In the genomic region with DNA sequence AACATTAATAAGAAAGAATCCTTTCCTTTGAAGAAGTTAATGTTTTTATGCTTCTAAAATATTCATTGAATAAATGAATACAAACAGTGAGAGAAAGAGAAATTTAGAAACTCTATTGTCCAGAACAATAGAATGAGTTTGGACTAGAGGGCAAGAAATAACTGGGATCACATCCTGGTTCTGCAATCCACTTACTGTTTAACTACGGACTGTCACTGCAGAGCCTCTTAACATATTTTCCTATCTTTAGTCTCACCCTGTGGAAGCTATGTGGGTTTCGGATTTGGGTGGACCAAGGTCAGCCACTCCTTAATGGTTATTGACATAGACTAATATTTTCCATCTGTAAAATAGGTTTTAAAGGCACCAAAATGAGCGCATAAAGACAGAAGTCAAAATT, we compare ENCODE assay signal across 1 cellular context.
TF ChIP-seq lines count a peak whose summit lies in the region.

No MANE protein-coding gene starts in this region.

TF ChIP-seq in liver, 16 proteins besides CTCF, POLR2A, EP300 and RAD21 (continued from another document):
- TF ChIP-seq, protein P1, sequence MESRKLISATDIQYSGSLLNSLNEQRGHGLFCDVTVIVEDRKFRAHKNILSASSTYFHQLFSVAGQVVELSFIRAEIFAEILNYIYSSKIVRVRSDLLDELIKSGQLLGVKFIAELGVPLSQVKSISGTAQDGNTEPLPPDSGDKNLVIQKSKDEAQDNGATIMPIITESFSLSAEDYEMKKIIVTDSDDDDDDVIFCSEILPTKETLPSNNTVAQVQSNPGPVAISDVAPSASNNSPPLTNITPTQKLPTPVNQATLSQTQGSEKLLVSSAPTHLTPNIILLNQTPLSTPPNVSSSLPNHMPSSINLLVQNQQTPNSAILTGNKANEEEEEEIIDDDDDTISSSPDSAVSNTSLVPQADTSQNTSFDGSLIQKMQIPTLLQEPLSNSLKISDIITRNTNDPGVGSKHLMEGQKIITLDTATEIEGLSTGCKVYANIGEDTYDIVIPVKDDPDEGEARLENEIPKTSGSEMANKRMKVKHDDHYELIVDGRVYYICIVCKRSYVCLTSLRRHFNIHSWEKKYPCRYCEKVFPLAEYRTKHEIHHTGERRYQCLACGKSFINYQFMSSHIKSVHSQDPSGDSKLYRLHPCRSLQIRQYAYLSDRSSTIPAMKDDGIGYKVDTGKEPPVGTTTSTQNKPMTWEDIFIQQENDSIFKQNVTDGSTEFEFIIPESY (IDR thresholded peaks at IDR 0.05): no peak
- TF ChIP-seq, protein P2, sequence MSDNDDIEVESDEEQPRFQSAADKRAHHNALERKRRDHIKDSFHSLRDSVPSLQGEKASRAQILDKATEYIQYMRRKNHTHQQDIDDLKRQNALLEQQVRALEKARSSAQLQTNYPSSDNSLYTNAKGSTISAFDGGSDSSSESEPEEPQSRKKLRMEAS (IDR thresholded peaks at IDR 0.05): no peak
- TF ChIP-seq FOXA1 (IDR thresholded peaks at IDR 0.05) (no peak), RXRA (IDR thresholded peaks at IDR 0.05) (no peak), HNF4G (IDR thresholded peaks at IDR 0.05) (peak; percentile 48), HNF4A (conservative IDR thresholded peaks at IDR 0.05) (peak in 1 of 2 donors; percentile 80), FOXA2 (IDR thresholded peaks at IDR 0.05) (no peak), NR2F2 (IDR thresholded peaks at IDR 0.05) (no peak), TAF1 (conservative IDR thresholded peaks at IDR 0.05) (no peak), SP1 (IDR thresholded peaks at IDR 0.05) (peak; percentile 19), YY1 (IDR thresholded peaks at IDR 0.05) (no peak)
- TF ChIP-seq, protein P3, sequence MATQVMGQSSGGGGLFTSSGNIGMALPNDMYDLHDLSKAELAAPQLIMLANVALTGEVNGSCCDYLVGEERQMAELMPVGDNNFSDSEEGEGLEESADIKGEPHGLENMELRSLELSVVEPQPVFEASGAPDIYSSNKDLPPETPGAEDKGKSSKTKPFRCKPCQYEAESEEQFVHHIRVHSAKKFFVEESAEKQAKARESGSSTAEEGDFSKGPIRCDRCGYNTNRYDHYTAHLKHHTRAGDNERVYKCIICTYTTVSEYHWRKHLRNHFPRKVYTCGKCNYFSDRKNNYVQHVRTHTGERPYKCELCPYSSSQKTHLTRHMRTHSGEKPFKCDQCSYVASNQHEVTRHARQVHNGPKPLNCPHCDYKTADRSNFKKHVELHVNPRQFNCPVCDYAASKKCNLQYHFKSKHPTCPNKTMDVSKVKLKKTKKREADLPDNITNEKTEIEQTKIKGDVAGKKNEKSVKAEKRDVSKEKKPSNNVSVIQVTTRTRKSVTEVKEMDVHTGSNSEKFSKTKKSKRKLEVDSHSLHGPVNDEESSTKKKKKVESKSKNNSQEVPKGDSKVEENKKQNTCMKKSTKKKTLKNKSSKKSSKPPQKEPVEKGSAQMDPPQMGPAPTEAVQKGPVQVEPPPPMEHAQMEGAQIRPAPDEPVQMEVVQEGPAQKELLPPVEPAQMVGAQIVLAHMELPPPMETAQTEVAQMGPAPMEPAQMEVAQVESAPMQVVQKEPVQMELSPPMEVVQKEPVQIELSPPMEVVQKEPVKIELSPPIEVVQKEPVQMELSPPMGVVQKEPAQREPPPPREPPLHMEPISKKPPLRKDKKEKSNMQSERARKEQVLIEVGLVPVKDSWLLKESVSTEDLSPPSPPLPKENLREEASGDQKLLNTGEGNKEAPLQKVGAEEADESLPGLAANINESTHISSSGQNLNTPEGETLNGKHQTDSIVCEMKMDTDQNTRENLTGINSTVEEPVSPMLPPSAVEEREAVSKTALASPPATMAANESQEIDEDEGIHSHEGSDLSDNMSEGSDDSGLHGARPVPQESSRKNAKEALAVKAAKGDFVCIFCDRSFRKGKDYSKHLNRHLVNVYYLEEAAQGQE (IDR thresholded peaks at IDR 0.05): no peak
- TF ChIP-seq, protein P4, sequence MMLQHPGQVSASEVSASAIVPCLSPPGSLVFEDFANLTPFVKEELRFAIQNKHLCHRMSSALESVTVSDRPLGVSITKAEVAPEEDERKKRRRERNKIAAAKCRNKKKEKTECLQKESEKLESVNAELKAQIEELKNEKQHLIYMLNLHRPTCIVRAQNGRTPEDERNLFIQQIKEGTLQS (IDR thresholded peaks at IDR 0.05): no peak
